Comparison of ENCODE assay signal across 8 cellular contexts in the genomic region with DNA sequence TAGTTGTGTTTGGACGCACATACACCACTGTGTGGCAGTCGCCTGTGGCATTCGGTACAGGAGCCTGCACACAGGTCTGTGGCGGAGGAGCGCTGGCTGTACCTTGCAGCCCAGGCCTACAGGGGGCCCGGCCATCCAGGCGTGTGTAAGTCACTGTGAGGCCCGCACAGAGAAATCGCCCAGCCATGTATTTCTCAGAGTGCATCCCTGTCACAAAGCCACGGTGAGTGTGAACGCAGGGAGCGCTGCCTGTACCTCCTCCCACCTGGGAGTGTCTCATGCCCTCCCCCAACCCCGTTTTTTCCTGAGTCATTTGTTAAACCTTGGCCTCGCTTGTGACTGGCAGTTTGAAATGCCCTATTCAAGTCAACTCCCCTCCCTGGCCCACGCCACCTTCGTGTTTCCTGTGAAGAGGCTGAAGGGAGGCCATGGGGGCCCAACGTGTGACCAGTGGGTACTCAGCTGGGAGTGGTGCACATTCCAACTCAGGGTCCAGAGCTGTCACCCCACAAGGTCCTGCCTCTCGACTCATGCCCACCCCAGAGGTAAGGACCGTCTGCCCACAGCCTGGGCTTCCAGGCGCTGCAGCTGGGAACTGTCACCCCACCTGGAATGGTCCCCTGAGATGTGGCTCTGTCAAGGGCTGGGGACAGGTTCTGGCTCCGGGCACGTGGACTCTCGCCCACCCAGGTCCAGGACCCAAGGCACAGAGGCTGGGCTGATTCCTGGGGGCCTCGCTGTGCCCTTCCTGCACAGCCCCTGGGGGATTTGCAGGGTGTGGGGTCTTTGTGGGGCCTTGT. TPM values are rescaled to one million over a fixed set of nuclear protein-coding genes. Genes with fewer than 3 reads are reported as not detected.
DNase-seq lines count a peak whose midpoint lies in the region; ATAC-seq and TF ChIP-seq lines count a peak whose summit lies in the region.

No MANE protein-coding gene starts in this region.

- H3K27ac ChIP-seq in prostate gland = no peak overlapping the region

- TF ChIP-seq CTCF in prostate gland (IDR thresholded peaks at IDR 0.05) = no peak

- peak overlapping the region in 5 of 10 donors; percentile 14 to 77 (median 64) for H3K4me3 Mint-ChIP-seq in naive thymus-derived CD8-positive, alpha-beta T cell

- intact Hi-C loops in prostate gland (cut with DNase I) = no loop called here

- H3K27me3 ChIP-seq in prostate gland (replicated peaks; ENCODE audit: insufficient read depth) = no peaks in the 10 kb centered on the region

- peaks cover 12 to 42% (median 41%) of the 10 kb centered on the region in 4 donors for H3K4me1 Mint-ChIP-seq in naive thymus-derived CD8-positive, alpha-beta T cell

- DNase-seq in HPDE6-E6E7 (ENCODE audit: extremely low spot score) (peak; percentile 41), activated T-helper 1 cell treated with Interleukin-2 at 50 U/mL for 16 hours (ENCODE audit: low read depth) (peak; percentile 28), prostate gland (ENCODE audit: low spot score) (no peak), inferior parietal cortex (ENCODE audit: extremely low spot score) (no peak)
- peak in 9 of 10 donors; percentile 47 to 83 (median 69) for DNase-seq in naive thymus-derived CD8-positive, alpha-beta T cell

- TF ChIP-seq POLR2A in prostate gland (IDR thresholded peaks at IDR 0.05) = no peak

- no peaks in the 10 kb centered on the region for H3K36me3 ChIP-seq in prostate gland

- no peak overlapping the region for H3K4me3 ChIP-seq in prostate gland

- H3K27ac Mint-ChIP-seq in naive thymus-derived CD8-positive, alpha-beta T cell = peak overlapping the region in 1 of 10 donors; percentile 99

- H3K9me3 Mint-ChIP-seq in naive thymus-derived CD8-positive, alpha-beta T cell = no peaks in the 10 kb centered on the region

- POLR2A ChIA-PET in naive thymus-derived CD8-positive, alpha-beta T cell (lab: Charles Lee) = interaction anchor here (0.7 to 5.4 kb wide), 18 partner anchors 9 to 137 kb away, joined by 3 to 191 read pairs (median 10); partner anchors contain the start of genes CDC16, RASA3 and UPF3A

- 89% methylated on average over 24 of the region's 24 CpGs for WGBS in prostate gland

- H3K4me1 ChIP-seq in prostate gland (replicated peaks) = peaks cover 3% of the 10 kb centered on the region

- no peaks in the 10 kb centered on the region for H3K9me3 ChIP-seq in prostate gland

- ATAC-seq in GM18868 (IDR thresholded peaks at IDR 0.05; ENCODE audit: unreplicated experiment) (peak; percentile 74), HG03457 (IDR thresholded peaks at IDR 0.05; ENCODE audit: unreplicated experiment) (no peak), HG03460 (IDR thresholded peaks at IDR 0.05; ENCODE audit: unreplicated experiment) (no peak)
- peak; percentile 24 to 39 for ATAC-seq in naive thymus-derived CD8-positive, alpha-beta T cell

- H3K27me3 Mint-ChIP-seq in naive thymus-derived CD8-positive, alpha-beta T cell = no peaks in the 10 kb centered on the region

- peaks cover 0 to 9% (median 2%) of the 10 kb centered on the region in 3 donors for H3K36me3 Mint-ChIP-seq in naive thymus-derived CD8-positive, alpha-beta T cell

RNA-seq across cellular contexts. Expression of gene RASA3, which starts 11.6 kb away (rescaled TPM):
- total RNA-seq in naive thymus-derived CD8-positive, alpha-beta T cell = 100 to 1,000 TPM; 194 to 196 TPM
- polyA plus RNA-seq in naive thymus-derived CD8-positive, alpha-beta T cell = 100 to 1,000 TPM in 2 of 3 donors, 10 to 100 TPM in 1; 62.2 to 169 (median 105) TPM
- 10 to 100 TPM in 1 of 2 donors, 1 to 10 TPM in 1; 8.6 to 12.5 TPM for total RNA-seq in prostate gland

RNA-seq across cellular contexts. Expression of gene CFAP97D2, which starts 35.1 kb away (rescaled TPM):
- 1 to 10 TPM; 1.5 to 2.0 TPM for total RNA-seq in naive thymus-derived CD8-positive, alpha-beta T cell
- 1 to 10 TPM; 2.6 to 4.8 (median 3.7) TPM for polyA plus RNA-seq in naive thymus-derived CD8-positive, alpha-beta T cell
- total RNA-seq in prostate gland = under 1 TPM in 1 of 2 donors, not detected in 1; 0.62 TPM

Comparison
In these comparisons a context has a peak if more than half of its experiments do, and no peak if none do; other contexts are left out.
1. ATAC-seq: peak in GM18868 (single experiment) and naive thymus-derived CD8-positive, alpha-beta T cell (2 of 2); none in HG03457 (single experiment) and HG03460 (single experiment).
2. DNase-seq: peak in HPDE6-E6E7 (single experiment), activated T-helper 1 cell treated with Interleukin-2 at 50 U/mL for 16 hours (single experiment) and naive thymus-derived CD8-positive, alpha-beta T cell (9 of 10); none in prostate gland (single experiment) and inferior parietal cortex (single experiment).
3. RNA of gene RASA3, which starts 11.6 kb away (total RNA-seq): 194 to 196 TPM in naive thymus-derived CD8-positive, alpha-beta T cell; 8.6 to 12.5 TPM in prostate gland; every median in the first group is over 10 times any median in the second.